1 cellular context compared by ENCODE assay signal in genomic region chr3:129587061-129587460, GRCh38.
TF ChIP-seq lines count a peak whose summit lies in the region.

No MANE protein-coding gene starts in this region.

TF ChIP-seq in HepG2, 621 proteins besides CTCF, POLR2A, EP300 and RAD21:
- TF ChIP-seq HNF1A (IDR thresholded peaks at IDR 0.05; ENCODE audit: low read depth): no peak
- TF ChIP-seq HNF1A (CRISPR knock-in tag; IDR thresholded peaks at IDR 0.05; ENCODE audit: borderline replicate concordance): no peak
- no peak for TF ChIP-seq CHCHD3 (CRISPR knock-in tag; IDR thresholded peaks at IDR 0.05)
- no peak for TF ChIP-seq ZNF317 (CRISPR knock-in tag; IDR thresholded peaks at IDR 0.05)
- TF ChIP-seq MTF2 (CRISPR knock-in tag; IDR thresholded peaks at IDR 0.05; ENCODE audit: borderline replicate concordance): no peak
- TF ChIP-seq POLR2AphosphoS2 (IDR thresholded peaks at IDR 0.05; ENCODE audit: low read depth, low read length): no peak
- no peak for TF ChIP-seq MTA3 (CRISPR knock-in tag; IDR thresholded peaks at IDR 0.05)
- TF ChIP-seq SNRNP70 (IDR thresholded peaks at IDR 0.05; ENCODE audit: low read depth, low read length): no peak
- TF ChIP-seq BRD4 (CRISPR knock-in tag; IDR thresholded peaks at IDR 0.05): no peak
- no peak for TF ChIP-seq SMARCC2 (IDR thresholded peaks at IDR 0.05)
- no peak for TF ChIP-seq RORA (CRISPR knock-in tag; IDR thresholded peaks at IDR 0.05)
- TF ChIP-seq ZBTB7A (CRISPR knock-in tag; IDR thresholded peaks at IDR 0.05): no peak
